ENCODE assay signal across 24 cellular contexts in the genomic region with DNA sequence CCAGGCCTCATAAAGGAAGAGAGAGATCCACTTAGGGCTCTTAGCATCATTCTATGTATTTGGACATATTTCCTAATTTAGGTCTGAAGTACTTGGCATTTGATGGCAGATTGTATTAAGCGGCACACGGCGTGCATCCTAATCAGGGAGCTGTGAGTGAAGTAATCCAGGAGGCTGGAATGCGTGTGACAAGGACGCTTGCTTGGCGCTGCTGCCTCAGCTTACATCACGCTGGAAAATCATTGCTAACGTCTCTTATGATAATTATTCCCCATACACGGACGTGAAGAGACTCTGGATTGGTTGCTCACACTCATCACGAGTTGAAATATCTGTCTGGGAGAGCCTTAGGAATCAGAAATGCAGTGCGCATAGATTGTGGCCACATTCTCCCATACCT.
DNase-seq lines count a peak whose midpoint lies in the region; ATAC-seq and TF ChIP-seq lines count a peak whose summit lies in the region.
"Had no signal": no experiment of that assay in that cellular context is flagged by ENCODE, and none has a peak within 500 bp of the region (broad histone marks: within the 10 kb centered on the region; RNA-seq: fewer than 3 reads in every experiment).

No MANE protein-coding gene starts in this region.

- H3K4me1 ChIP-seq in cardiac muscle cell (ENCODE audit: low read depth) (peaks cover 5% of the 10 kb centered on the region), right cardiac atrium (ENCODE audit: control insufficient read depth, insufficient read depth, low read length) (no peaks in the 10 kb centered on the region), ascending aorta (no peaks in the 10 kb centered on the region)
- H3K4me1 ChIP-seq: HAP-1, SJCRH30 had no signal

- peak overlapping the region in 43 of 59 donors; percentile 3 to 57 (median 27) for H3K4me3 ChIP-seq in dorsolateral prefrontal cortex
- H3K4me3 ChIP-seq in cardiac muscle cell: no peak overlapping the region
- H3K4me3 ChIP-seq in right cardiac atrium (ENCODE audit: low read length): no peak overlapping the region
- no peak overlapping the region for H3K4me3 ChIP-seq in ascending aorta
- H3K4me3 ChIP-seq: GM23338, HAP-1, SJCRH30 had no signal

- H3K27ac ChIP-seq in dorsolateral prefrontal cortex (peak overlapping the region in 11 of 59 donors; percentile 3 to 58 (median 38)), cardiac muscle cell (peak overlapping the region; percentile 27), right cardiac atrium (ENCODE audit: low read length) (no peak overlapping the region), ascending aorta (no peak overlapping the region)
- H3K27ac ChIP-seq: HL-60, SJCRH30 had no signal

- WGBS in right cardiac atrium: 39% methylated on average over 12 of the region's 12 CpGs

- H3K9me3 ChIP-seq in cardiac muscle cell (ENCODE audit: low read depth) (no peaks in the 10 kb centered on the region), right cardiac atrium (ENCODE audit: control insufficient read depth, low read length) (no peaks in the 10 kb centered on the region), ascending aorta (no peaks in the 10 kb centered on the region)
- H3K9me3 ChIP-seq: HAP-1, SJCRH30 had no signal

- peaks cover 2% of the 10 kb centered on the region for H3K36me3 ChIP-seq in cardiac muscle cell
- peaks cover 10 to 11% of the 10 kb centered on the region in 2 donors for H3K36me3 ChIP-seq in ascending aorta
- H3K36me3 ChIP-seq: HAP-1, SJCRH30 had no signal

- DNase-seq in dorsolateral prefrontal cortex: peak in 2 of 10 donors; percentile 33 to 41
- peak in 1 of 2 donors; percentile 76 for DNase-seq in cardiac muscle cell (ENCODE audit: low read depth in 1 of 2, low spot score in 1 of 2)
- peak; percentile 61 to 80 (median 65) for DNase-seq in right cardiac atrium
- no peak for DNase-seq in RKO (ENCODE audit: low spot score)
- no peak for DNase-seq in activated CD8-positive, alpha-beta memory T cell treated with anti-CD3 and anti-CD28 coated beads for 24 hours
- DNase-seq in ascending aorta (ENCODE audit: low spot score in 2 of 2): no peak
- DNase-seq in NCI-H1417 (lab: John Stamatoyannopoulos, UW): no peak
- DNase-seq: ACHN; C1 segment of cervical spinal cord; CD8-positive, alpha-beta T cell; DND-41; KBM-7; MM.1S; NCI-H1048; NCI-H1436; NCI-H1930; NCI-H226; NCI-H524; NCI-H774; NK-92 treated with Interleukin-12 subunit alpha and Interleukin-12 subunit beta, amount 100 ng/mL, for 24 hours; SJCRH30 had no signal

- TF ChIP-seq CTCF in dorsolateral prefrontal cortex (IDR thresholded peaks at IDR 0.05 in 54 of 56, conservative IDR thresholded peaks at IDR 0.05 in 2 of 56; ENCODE audit: low read depth in 1 of 56, partially characterized antibody in 56 of 56): no peak
- no peak for TF ChIP-seq CTCF in cardiac muscle cell (IDR thresholded peaks at IDR 0.05; ENCODE audit: low read depth, low read length)
- TF ChIP-seq CTCF in ascending aorta (IDR thresholded peaks at IDR 0.05): no peak

- peak; percentile 83 to 85 for ATAC-seq in right cardiac atrium
- ATAC-seq: CD8-positive, alpha-beta T cell; GM23338 had no signal

- intact Hi-C loops in dorsolateral prefrontal cortex (cut with DNase I) (no loop called here), right cardiac atrium (cut with DNase I) (no loop called here), ascending aorta (cut with DNase I) (no loop called here)

- no peaks in the 10 kb centered on the region for H3K27me3 ChIP-seq in dorsolateral prefrontal cortex
- H3K27me3 ChIP-seq in cardiac muscle cell: no peaks in the 10 kb centered on the region
- H3K27me3 ChIP-seq in right cardiac atrium (ENCODE audit: control insufficient read depth, insufficient read depth): no peaks in the 10 kb centered on the region
- no peaks in the 10 kb centered on the region for H3K27me3 ChIP-seq in ascending aorta
- H3K27me3 ChIP-seq: SJCRH30 had no signal

Comparison
In these comparisons a context has a peak if more than half of its experiments do, and no peak if none do; other contexts are left out.
1. DNase-seq: peak in right cardiac atrium (3 of 3); none in RKO (single experiment), activated CD8-positive, alpha-beta memory T cell treated with anti-CD3 and anti-CD28 coated beads for 24 hours (single experiment), ascending aorta (0 of 2) and NCI-H1417 (0 of 3).
2. H3K4me3 ChIP-seq: peak in dorsolateral prefrontal cortex (43 of 59); none in cardiac muscle cell (single experiment), right cardiac atrium (single experiment) and ascending aorta (0 of 2).